ENCODE assay signal across 9 cellular contexts in the genomic region with DNA sequence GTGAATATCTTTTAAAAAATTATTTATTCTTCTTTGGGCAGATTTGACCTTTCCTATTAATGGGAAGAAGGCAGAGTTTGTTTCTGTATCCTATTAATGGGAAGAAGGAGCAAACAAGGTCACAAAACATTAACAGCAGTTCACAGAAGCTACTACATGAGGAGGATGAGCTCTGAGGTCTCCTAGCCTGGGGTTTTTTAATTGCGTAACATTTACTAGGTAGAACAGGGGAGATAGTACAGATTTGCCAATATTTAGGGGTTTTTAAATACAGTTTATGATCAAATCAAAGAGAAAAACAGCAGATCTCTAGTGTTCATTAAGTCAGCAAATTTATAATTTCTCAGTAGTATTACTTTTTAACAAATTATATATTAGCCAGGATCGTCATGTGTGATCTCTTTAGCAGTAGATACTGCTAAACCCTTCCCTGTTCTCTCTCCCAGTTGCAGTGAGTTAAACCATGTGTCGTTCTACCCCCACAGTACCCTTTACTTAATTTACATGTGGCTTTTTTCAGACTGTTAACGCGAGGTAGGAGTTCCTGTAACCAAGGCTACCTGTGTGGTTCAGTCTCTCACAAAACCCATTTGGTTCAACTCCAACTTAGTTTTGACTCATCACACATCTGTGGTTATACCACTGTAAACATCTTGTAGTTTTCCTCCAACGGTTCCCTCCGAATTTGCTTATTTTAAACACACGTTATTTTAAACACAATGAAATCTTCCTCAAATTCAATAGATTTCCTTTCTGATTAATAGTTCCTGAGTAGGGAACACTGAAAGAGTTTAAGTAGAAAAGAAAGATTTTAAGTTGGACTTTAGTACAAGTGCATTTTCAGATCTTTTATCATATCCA. TPM values are rescaled to one million over a fixed set of nuclear protein-coding genes. Genes with fewer than 3 reads are reported as not detected.
A peak's percentile ranks its signal among the peaks of the same experiment; 100 is the strongest.
DNase-seq lines count a peak whose midpoint lies in the region; ATAC-seq and TF ChIP-seq lines count a peak whose summit lies in the region.
"Had no signal": no experiment of that assay in that cellular context is flagged by ENCODE, and none has a peak within 500 bp of the region (broad histone marks: within the 10 kb centered on the region; RNA-seq: fewer than 3 reads in every experiment).

No MANE protein-coding gene starts in this region.

- no peak overlapping the region for H3K4ac ChIP-seq in mesendoderm (ENCODE audit: low read depth, low read length)

- H2BK15ac ChIP-seq in mesendoderm (replicated peaks; ENCODE audit: low read depth): no peak overlapping the region

- peaks cover 7% of the 10 kb centered on the region for H3K36me3 ChIP-seq in OCI-LY3 (replicated peaks; ENCODE audit: low read depth, low read length)
- H3K36me3 ChIP-seq in mesendoderm (ENCODE audit: control insufficient read depth, insufficient read depth, low read length): no peaks in the 10 kb centered on the region
- no peaks in the 10 kb centered on the region for H3K36me3 ChIP-seq in uterus
- no peaks in the 10 kb centered on the region for H3K36me3 ChIP-seq in testis (ENCODE audit: low read depth, missing control alignments)

- peak overlapping the region; percentile 85 for H3K27ac ChIP-seq in OCI-LY3 (ENCODE audit: low read length)
- H3K27ac ChIP-seq in mesendoderm (ENCODE audit: low read depth, low read length): no peak overlapping the region
- H3K27ac ChIP-seq in uterus: no peak overlapping the region
- no peak overlapping the region for H3K27ac ChIP-seq in testis

- TF ChIP-seq POLR2A in uterus (IDR thresholded peaks at IDR 0.05): no peak
- no peak for TF ChIP-seq POLR2A in testis (IDR thresholded peaks at IDR 0.05)

- no peak overlapping the region for H3K23ac ChIP-seq in mesendoderm (ENCODE audit: low read length)

- H4K5ac ChIP-seq in mesendoderm (ENCODE audit: low read length): no peak overlapping the region

- no peak overlapping the region for H3K56ac ChIP-seq in mesendoderm (ENCODE audit: low read length)

- H3K9me3 ChIP-seq in OCI-LY3 (ENCODE audit: insufficient read depth, low read length) (no peaks in the 10 kb centered on the region), uterus (peaks cover 0 to 5% of the 10 kb centered on the region in 2 donors), testis (no peaks in the 10 kb centered on the region)

- no peak overlapping the region for H2BK120ac ChIP-seq in mesendoderm (ENCODE audit: low read depth, low read length)

- intact Hi-C loops in uterus (cut with DNase I; ENCODE audit: low total_unique reads) (no loop called here), testis (cut with DNase I; ENCODE audit: low total_unique reads) (no loop called here)

- no peak overlapping the region for H3K18ac ChIP-seq in mesendoderm (ENCODE audit: low read length)

- H3K9ac ChIP-seq in OCI-LY3 (ENCODE audit: low read length) (peak overlapping the region; percentile 58), mesendoderm (ENCODE audit: low read length) (no peak overlapping the region)

- peak; percentile 45 for DNase-seq in mesendoderm
- no peak for DNase-seq in NCI-H446 treated with DMSO at 0.1 percent for 48 hours (lab: John Stamatoyannopoulos, UW)
- DNase-seq in uterus: no peak
- DNase-seq in testis: no peak
- DNase-seq in retina: no peak
- DNase-seq: foreskin melanocyte had no signal

- H3K79me1 ChIP-seq in mesendoderm (ENCODE audit: low read length): no peaks in the 10 kb centered on the region

- H3K4me2 ChIP-seq in OCI-LY3 (ENCODE audit: low read length) (peak overlapping the region; percentile 69), mesendoderm (ENCODE audit: low read length) (no peak overlapping the region)

- H4K20me1 ChIP-seq in OCI-LY3 (ENCODE audit: insufficient read depth, low read length): no peaks in the 10 kb centered on the region

- peaks cover 5% of the 10 kb centered on the region; the same call in 1 of the 2 replicates for H3K79me2 ChIP-seq in OCI-LY3 (ENCODE audit: low read length)
- no peaks in the 10 kb centered on the region for H3K79me2 ChIP-seq in mesendoderm (ENCODE audit: control insufficient read depth, insufficient read depth, low read length)

- H3K27me3 ChIP-seq in OCI-LY3 (ENCODE audit: low read depth, low read length) (no peaks in the 10 kb centered on the region), mesendoderm (ENCODE audit: insufficient read depth, low read length, poor library complexity) (no peaks in the 10 kb centered on the region), uterus (no peaks in the 10 kb centered on the region), testis (no peaks in the 10 kb centered on the region)

- no peak overlapping the region for H2AK5ac ChIP-seq in mesendoderm (ENCODE audit: low read length)

- H2AFZ ChIP-seq in OCI-LY3 (ENCODE audit: low read depth, low read length): no peak overlapping the region

- peak overlapping the region; percentile 51 for H3K4me3 ChIP-seq in OCI-LY3 (ENCODE audit: low read length)
- H3K4me3 ChIP-seq in mesendoderm (ENCODE audit: low read length): no peak overlapping the region
- H3K4me3 ChIP-seq in uterus: no peak overlapping the region
- H3K4me3 ChIP-seq in testis: no peak overlapping the region

- no peak overlapping the region for H4K8ac ChIP-seq in mesendoderm (ENCODE audit: low read depth, low read length)

- 100% methylated on average over 2 of the region's 8 CpGs for WGBS in mesendoderm (ENCODE audit: extremely low coverage, insufficient coverage, low lambda C conversion rate)
- WGBS in testis, 2 donors: 85 to 86% methylated on average over 8 of the region's 8 CpGs

- no peak overlapping the region for H2BK5ac ChIP-seq in mesendoderm (ENCODE audit: low read length)

- H3K4me1 ChIP-seq in OCI-LY3 (ENCODE audit: low read length) (peaks cover 50% of the 10 kb centered on the region), mesendoderm (ENCODE audit: control insufficient read depth, low read depth, low read length) (no peaks in the 10 kb centered on the region), uterus (no peaks in the 10 kb centered on the region), testis (no peaks in the 10 kb centered on the region)

- no peak for TF ChIP-seq CTCF in OCI-LY3 (IDR thresholded peaks at IDR 0.05; ENCODE audit: low read depth, low read length)
- no peak for TF ChIP-seq CTCF in uterus (IDR thresholded peaks at IDR 0.05)
- no peak for TF ChIP-seq CTCF in testis (IDR thresholded peaks at IDR 0.05)

- ATAC-seq in GM18909 (IDR thresholded peaks at IDR 0.05; ENCODE audit: poor library complexity, unreplicated experiment): peak; percentile 99
- ATAC-seq in HG02588 (IDR thresholded peaks at IDR 0.05; ENCODE audit: unreplicated experiment): peak; percentile 98

RNA-seq across cellular contexts. Expression of a gene that starts 13.3 kb away (rescaled TPM):
- polyA plus RNA-seq in mesendoderm (2013, experiment 1 of 2): 19.4 TPM
- 19.8 TPM for polyA plus RNA-seq in mesendoderm (2013, experiment 2 of 2)
- 10 to 100 TPM; 27.4 to 97.9 (median 39.1) TPM for total RNA-seq in uterus
- 10 to 100 TPM; 42.3 to 42.9 TPM for total RNA-seq in testis
- polyA plus RNA-seq in testis (ENCODE audit: insufficient read depth, low read depth, low replicate concordance): 38.4 TPM

RNA-seq across cellular contexts. Expression of a gene that starts 25.7 kb away (rescaled TPM):
- 1.1 TPM for polyA plus RNA-seq in mesendoderm (2013, experiment 1 of 2)
- polyA plus RNA-seq in mesendoderm (2013, experiment 2 of 2): 1.3 TPM
- 10 to 100 TPM in 1 of 4 donors, 1 to 10 TPM in 2, not detected in 1; 1.3 to 19.3 (median 7.1) TPM for total RNA-seq in uterus
- total RNA-seq in testis: 10 to 100 TPM; 28.1 to 42.6 TPM
- polyA plus RNA-seq in testis (ENCODE audit: insufficient read depth, low read depth, low replicate concordance): 32.0 TPM
